In the genomic region with DNA sequence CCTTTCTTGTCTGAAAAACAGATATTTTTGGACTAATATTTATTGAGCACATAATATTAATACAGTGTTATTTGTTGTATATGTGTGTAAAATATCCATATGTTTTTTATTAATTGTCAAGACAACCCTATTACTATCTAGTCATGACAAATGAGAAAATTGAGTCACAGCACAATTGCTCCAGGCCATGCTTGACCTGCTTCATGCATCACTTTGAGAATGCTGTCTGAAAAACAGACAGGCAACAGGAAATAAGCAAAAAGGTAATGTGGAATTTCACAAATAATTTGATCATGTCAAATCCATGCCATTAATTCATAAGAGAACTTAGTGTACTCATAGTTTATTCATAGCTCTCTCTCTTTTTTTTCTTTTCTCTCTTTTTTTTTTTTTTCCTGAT, we compare ENCODE assay signal across 19 cellular contexts.
DNase-seq lines count a peak whose midpoint lies in the region; ATAC-seq and TF ChIP-seq lines count a peak whose summit lies in the region.
"Had no signal": no experiment of that assay in that cellular context is flagged by ENCODE, and none has a peak within 500 bp of the region (broad histone marks: within the 10 kb centered on the region; RNA-seq: fewer than 3 reads in every experiment).

No MANE protein-coding gene starts in this region.

- no peaks in the 10 kb centered on the region for H3K27me3 Mint-ChIP-seq in activated naive CD8-positive, alpha-beta T cell treated with anti-CD3 and anti-CD28 coated beads, Interleukin-2, amount 50 U/mL, for 24 hours
- H3K27me3 Mint-ChIP-seq: CD4-positive, alpha-beta memory T cell had no signal

- no peak for TF ChIP-seq CTCF in kidney epithelial cell (IDR thresholded peaks at IDR 0.05; ENCODE audit: insufficient read depth, low read length, poor library complexity, severe bottlenecking)
- no peak for TF ChIP-seq CTCF in heart left ventricle (IDR thresholded peaks at IDR 0.05)

- no peaks in the 10 kb centered on the region for H3K9me3 ChIP-seq in heart left ventricle
- H3K9me3 ChIP-seq: BLaER1 had no signal

- H3K4me3 ChIP-seq in kidney epithelial cell (ENCODE audit: low read depth, low read length) (no peak overlapping the region), heart left ventricle (no peak overlapping the region)
- H3K4me3 ChIP-seq: BLaER1 had no signal

- H3K4me3 Mint-ChIP-seq in activated naive CD8-positive, alpha-beta T cell treated with anti-CD3 and anti-CD28 coated beads, Interleukin-2, amount 50 U/mL, for 24 hours = no peak overlapping the region
- H3K4me3 Mint-ChIP-seq: CD4-positive, alpha-beta memory T cell had no signal

- TF ChIP-seq POLR2A in heart left ventricle (IDR thresholded peaks at IDR 0.05) = no peak

- peak; percentile 45 for DNase-seq in Caki2 (ENCODE audit: low read depth)
- DNase-seq in T1000 (lab: John Stamatoyannopoulos, UW) = peak; percentile 1
- DNase-seq in kidney epithelial cell (ENCODE audit: low read depth) = peak; percentile 2
- DNase-seq in nucleus accumbens (lab: John Stamatoyannopoulos, UW) = no peak
- no peak for DNase-seq in activated naive CD8-positive, alpha-beta T cell treated with anti-CD3 and anti-CD28 coated beads, Interleukin-2, amount 50 U/mL, for 24 hours
- no peak for DNase-seq in NCI-H774 (lab: John Stamatoyannopoulos, UW)
- DNase-seq in heart left ventricle = no peak
- DNase-seq: Calu3; CD4-positive, alpha-beta memory T cell; HCEC 1CT; KBM-7; NCI-H1105 treated with DMSO at 0.1 percent for 48 hours; NCI-H1694 treated with DMSO at 0.1 percent for 48 hours; NCI-H510A treated with DMSO at 0.1 percent for 48 hours; RPMI8226; SIG-M5 had no signal

- no peaks in the 10 kb centered on the region for H3K9me3 Mint-ChIP-seq in activated naive CD8-positive, alpha-beta T cell treated with anti-CD3 and anti-CD28 coated beads, Interleukin-2, amount 50 U/mL, for 24 hours

- H3K36me3 ChIP-seq in kidney epithelial cell (ENCODE audit: control insufficient read depth, insufficient read depth, low read length) (no peaks in the 10 kb centered on the region), heart left ventricle (no peaks in the 10 kb centered on the region)
- H3K36me3 ChIP-seq: BLaER1 had no signal

- no peaks in the 10 kb centered on the region for H3K36me3 Mint-ChIP-seq in activated naive CD8-positive, alpha-beta T cell treated with anti-CD3 and anti-CD28 coated beads, Interleukin-2, amount 50 U/mL, for 24 hours (ENCODE audit: low read depth)
- H3K36me3 Mint-ChIP-seq: CD4-positive, alpha-beta memory T cell had no signal

- ATAC-seq in GM18868 (IDR thresholded peaks at IDR 0.05; ENCODE audit: unreplicated experiment) (peak; percentile 13), heart left ventricle (no peak)
- ATAC-seq in activated naive CD8-positive, alpha-beta T cell treated with anti-CD3 and anti-CD28 coated beads, Interleukin-2, amount 50 U/mL, for 24 hours = no peak
- ATAC-seq: HepG2 had no signal

- H3K4me1 ChIP-seq in heart left ventricle = no peaks in the 10 kb centered on the region
- H3K4me1 ChIP-seq: BLaER1 had no signal

- intact Hi-C loops in heart left ventricle (cut with DNase I) = no loop called here

- H3K4me1 Mint-ChIP-seq in activated naive CD8-positive, alpha-beta T cell treated with anti-CD3 and anti-CD28 coated beads, Interleukin-2, amount 50 U/mL, for 24 hours = no peaks in the 10 kb centered on the region
- H3K4me1 Mint-ChIP-seq: CD4-positive, alpha-beta memory T cell had no signal

- no peak overlapping the region for H3K27ac ChIP-seq in heart left ventricle
- H3K27ac ChIP-seq: BLaER1 had no signal

- H3K27ac Mint-ChIP-seq in activated naive CD8-positive, alpha-beta T cell treated with anti-CD3 and anti-CD28 coated beads, Interleukin-2, amount 50 U/mL, for 24 hours = no peak overlapping the region
- H3K27ac Mint-ChIP-seq: CD4-positive, alpha-beta memory T cell had no signal

- H3K27me3 ChIP-seq in kidney epithelial cell (ENCODE audit: control insufficient read depth, insufficient read depth, low read length) = no peaks in the 10 kb centered on the region
- no peaks in the 10 kb centered on the region for H3K27me3 ChIP-seq in heart left ventricle
- H3K27me3 ChIP-seq: BLaER1 had no signal

- in situ Hi-C loops in Caki2 (cut with HindIII; ENCODE audit: low pct_unique_long_range_greater_than_20kb, low sequenced_read_pairs) = no loop called here

Comparison
In these comparisons a context has a peak if more than half of its experiments do, and no peak if none do; other contexts are left out.
1. DNase-seq: peak in Caki2 (single experiment), T1000 (single experiment) and kidney epithelial cell (single experiment); none in nucleus accumbens (0 of 56), activated naive CD8-positive, alpha-beta T cell treated with anti-CD3 and anti-CD28 coated beads, Interleukin-2, amount 50 U/mL, for 24 hours (single experiment), NCI-H774 (single experiment) and heart left ventricle (0 of 5).